ENCODE assay signal across 1 cellular context in genomic region chr9:98794802-98795201, GRCh38.
TF ChIP-seq lines count a peak whose summit lies in the region.

No MANE protein-coding gene starts in this region.

TF ChIP-seq in HCT116, 20 proteins besides CTCF, POLR2A, EP300 and RAD21 (continued from another document):
- TF ChIP-seq POLR2AphosphoS5 (IDR thresholded peaks at IDR 0.05; ENCODE audit: low read depth, low read length) = no peak
- no peak for TF ChIP-seq ELF1 (IDR thresholded peaks at IDR 0.05; ENCODE audit: borderline replicate concordance, low read depth)
- TF ChIP-seq EGR1 (IDR thresholded peaks at IDR 0.05; ENCODE audit: low read depth) = no peak
